Comparison of ENCODE assay signal across 21 cellular contexts in genomic region chr16:83886199-83886971, GRCh38.
"Had no signal": no experiment of that assay in that cellular context is flagged by ENCODE, and none has a peak within 500 bp of the region (broad histone marks: within the 10 kb centered on the region; RNA-seq: fewer than 3 reads in every experiment).

No MANE protein-coding gene starts in this region.

- H3K4me3 ChIP-seq: esophagus muscularis mucosa, gastroesophageal sphincter, hepatocyte, left ventricle myocardium inferior, lower lobe of right lung, sigmoid colon, skin epidermis, stomach, thoracic aorta, transverse colon had no signal

- H2AFZ ChIP-seq: hepatocyte had no signal

- H3K79me2 ChIP-seq: hepatocyte had no signal

- H3K4me1 Mint-ChIP-seq: memory B cell had no signal

- H3K4me1 ChIP-seq: esophagus muscularis mucosa, gastroesophageal sphincter, lower lobe of right lung, sigmoid colon, stomach, transverse colon had no signal

- ATAC-seq: gastroesophageal sphincter, left cardiac atrium, lower lobe of right lung had no signal

- H3K27me3 ChIP-seq: dorsolateral prefrontal cortex, esophagus muscularis mucosa, gastroesophageal sphincter, hepatocyte, sigmoid colon, stomach, transverse colon had no signal

- H3K36me3 Mint-ChIP-seq: memory B cell had no signal

- H3K27ac ChIP-seq: esophagus muscularis mucosa, gastroesophageal sphincter, hepatocyte, left ventricle myocardium inferior, lower lobe of right lung, neutrophil, sigmoid colon, skin epidermis, stomach, thoracic aorta, transverse colon had no signal

- H3K27ac Mint-ChIP-seq: memory B cell, nephron had no signal

- H3K4me3 Mint-ChIP-seq: memory B cell, nephron had no signal

- H3K4me2 ChIP-seq: hepatocyte had no signal

- H3K36me3 ChIP-seq: esophagus muscularis mucosa, gastroesophageal sphincter, left ventricle myocardium inferior, lower lobe of right lung, neutrophil, sigmoid colon, stomach, thoracic aorta, transverse colon had no signal

- DNase-seq: cortex of kidney; effector CD8-positive, alpha-beta T cell; kidney; left cardiac atrium; left ventricle myocardium inferior; lower lobe of right lung; sigmoid colon; stimulated activated CD4-positive, alpha-beta T cell treated with anti-CD3 and anti-CD28 coated beads, Interleukin-2, amount 100 ng/mL, for 24 hours; stimulated activated CD4-positive, alpha-beta T cell treated with anti-CD3 and anti-CD28 coated beads, Interleukin-4, amount 100 ng/mL, for 4 hours; stimulated activated naive CD4-positive, alpha-beta T cell had no signal

- H3K9me3 ChIP-seq: lower lobe of right lung, neutrophil, sigmoid colon, thoracic aorta, transverse colon had no signal
